4 cellular contexts compared by ENCODE assay signal in the genomic region with DNA sequence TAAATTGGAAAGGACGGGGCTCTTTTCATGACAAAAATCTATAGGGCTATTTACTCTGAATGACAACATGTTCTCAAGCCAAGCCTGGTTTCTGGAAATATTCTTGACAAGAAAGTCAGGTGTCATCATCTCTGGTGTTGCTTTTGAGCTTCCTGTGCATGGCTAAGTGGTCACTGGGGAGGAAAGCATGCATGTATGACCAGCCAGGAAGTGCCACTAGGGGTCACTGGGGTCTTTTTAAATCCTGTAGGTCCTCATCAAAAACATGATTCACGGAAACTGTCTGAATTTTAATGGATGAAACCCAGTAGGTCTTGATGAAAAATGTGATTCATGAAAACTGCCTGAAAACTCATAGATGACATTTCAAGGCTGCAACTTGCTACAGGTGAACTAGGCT.
DNase-seq lines count a peak whose midpoint lies in the region; ATAC-seq, FAIRE-seq and TF ChIP-seq lines count a peak whose summit lies in the region.
"Not testable (repeated sequence)": the region's sequence is repeated elsewhere in the genome, so short reads cannot be mapped to it uniquely, and the experiment has no call there.

No MANE protein-coding gene starts in this region.

- CTCF ChIA-PET in WTC11 (lab: Charles Lee), result not testable (repeated sequence)

- POLR2A ChIA-PET in WTC11 (lab: Charles Lee), result not testable (repeated sequence)

- not testable (repeated sequence) for H3K27me3 Mint-ChIP-seq in WTC11 (ENCODE audit: low read depth)

- H3K9me3 Mint-ChIP-seq in WTC11, result not testable (repeated sequence)

- not testable (repeated sequence) for H3K4me1 Mint-ChIP-seq in WTC11

- DNase-seq in GM18507 (ENCODE audit: extremely low spot score, insufficient read length, low read depth); RCC 7860 (ENCODE audit: low spot score); WTC11 (ENCODE audit: low spot score); left lobe of liver (ENCODE audit: low spot score): not testable (repeated sequence)

- not testable (repeated sequence) for TF ChIP-seq CTCF in WTC11 (IDR thresholded peaks at IDR 0.05)

- H3K4me3 Mint-ChIP-seq in WTC11, result not testable (repeated sequence)

- not testable (repeated sequence) for H3K36me3 Mint-ChIP-seq in WTC11

- not testable (repeated sequence) for H3K27ac Mint-ChIP-seq in WTC11

- ATAC-seq in WTC11, result peak; percentile 58
- peak; percentile 38 for ATAC-seq in left lobe of liver

- FAIRE-seq in GM18507 (lab: Jason Lieb, UNC) (peak; percentile 47), RCC 7860 (lab: Jason Lieb, UNC) (peak; percentile 80)
